Comparison of ENCODE assay signal across 8 cellular contexts in genomic region chr2:233250985-233251305, GRCh38. TPM values are rescaled to one million over a fixed set of nuclear protein-coding genes. Genes with fewer than 3 reads are reported as not detected.
A peak's percentile ranks its signal among the peaks of the same experiment; 100 is the strongest.
DNase-seq lines count a peak whose midpoint lies in the region; ATAC-seq and TF ChIP-seq lines count a peak whose summit lies in the region.

No MANE protein-coding gene starts in this region.

- H3K4me3 Mint-ChIP-seq in CD4-positive, alpha-beta T cell, result peak overlapping the region; percentile 90
- peak overlapping the region; percentile 86 to 96 (median 92) for H3K4me3 Mint-ChIP-seq in naive thymus-derived CD4-positive, alpha-beta T cell

- no peaks in the 10 kb centered on the region for H3K9me3 Mint-ChIP-seq in CD4-positive, alpha-beta T cell
- no peaks in the 10 kb centered on the region for H3K9me3 Mint-ChIP-seq in naive thymus-derived CD4-positive, alpha-beta T cell

- no peaks in the 10 kb centered on the region for H3K36me3 ChIP-seq in ascending aorta
- H3K36me3 ChIP-seq in naive thymus-derived CD4-positive, alpha-beta T cell (ENCODE audit: control insufficient read depth in 2 of 3, insufficient read depth in 3 of 3, low read length in 3 of 3), result peaks cover 0 to 15% (median 0%) of the 10 kb centered on the region in 3 experiments

- TF ChIP-seq CTCF in CD4-positive, alpha-beta T cell (IDR thresholded peaks at IDR 0.05), result no peak
- no peak for TF ChIP-seq CTCF in ascending aorta (IDR thresholded peaks at IDR 0.05)

- no peak for DNase-seq in CD4-positive, alpha-beta T cell
- DNase-seq in ascending aorta (ENCODE audit: low spot score in 2 of 2), result no peak
- no peak for DNase-seq in naive thymus-derived CD4-positive, alpha-beta T cell
- no peak for DNase-seq in DMS79 treated with DMSO at 0.1 percent for 48 hours (lab: John Stamatoyannopoulos, UW)
- DNase-seq in NCI-H2227 treated with DMSO at 0.1 percent for 48 hours (lab: John Stamatoyannopoulos, UW), result no peak
- no peak for DNase-seq in dermis blood vessel endothelial cell

- CTCF ChIA-PET in CD4-positive, alpha-beta T cell (lab: Charles Lee), result interaction anchor here (0.7 to 3.4 kb wide), 26 partner anchors 8 to 407 kb away, joined by 3 to 25 read pairs (median 4); partner anchors contain the start of gene INPP5D
- CTCF ChIA-PET in naive thymus-derived CD4-positive, alpha-beta T cell (lab: Charles Lee), result interaction anchor here (0.6 to 2.7 kb wide), 11 partner anchors 17 to 705 kb away, joined by 3 to 13 read pairs (median 4); no protein-coding TSS in a partner anchor

- no peaks in the 10 kb centered on the region for H3K27me3 Mint-ChIP-seq in CD4-positive, alpha-beta T cell
- no peaks in the 10 kb centered on the region for H3K27me3 Mint-ChIP-seq in naive thymus-derived CD4-positive, alpha-beta T cell

- POLR2A ChIA-PET in CD4-positive, alpha-beta T cell (lab: Charles Lee), result interaction anchor here (0.9 to 5.4 kb wide), 11 partner anchors 10 to 700 kb away, joined by 3 to 82 read pairs (median 6); partner anchors contain the start of genes EIF4E2, INPP5D and TIGD1
- POLR2A ChIA-PET in naive thymus-derived CD4-positive, alpha-beta T cell (lab: Charles Lee), result interaction anchor here (0.8 to 6.8 kb wide), 8 partner anchors 11 to 190 kb away, joined by 3 to 46 read pairs (median 8); partner anchors contain the start of gene INPP5D

- no peaks in the 10 kb centered on the region for H3K27me3 ChIP-seq in CD4-positive, alpha-beta T cell (ENCODE audit: control insufficient read depth, insufficient read depth, low read length)
- H3K27me3 ChIP-seq in ascending aorta, result no peaks in the 10 kb centered on the region
- no peaks in the 10 kb centered on the region for H3K27me3 ChIP-seq in naive thymus-derived CD4-positive, alpha-beta T cell (ENCODE audit: control insufficient read depth in 2 of 2, insufficient read depth in 2 of 2, low read length in 2 of 2)

- H3K36me3 Mint-ChIP-seq in CD4-positive, alpha-beta T cell (ENCODE audit: low read depth), result peaks cover 40% of the 10 kb centered on the region
- H3K36me3 Mint-ChIP-seq in naive thymus-derived CD4-positive, alpha-beta T cell, result peaks cover 0 to 26% (median 8%) of the 10 kb centered on the region in 5 donors

- peak overlapping the region; percentile 72 for H3K27ac ChIP-seq in CD4-positive, alpha-beta T cell (ENCODE audit: low read depth, low read length)
- peak overlapping the region; percentile 71 to 88 for H3K27ac ChIP-seq in ascending aorta
- H3K27ac ChIP-seq in naive thymus-derived CD4-positive, alpha-beta T cell (ENCODE audit: low read depth, low read length), result peak overlapping the region; percentile 81

- H3K27ac Mint-ChIP-seq in CD4-positive, alpha-beta T cell, result peak overlapping the region; percentile 76
- H3K27ac Mint-ChIP-seq in naive thymus-derived CD4-positive, alpha-beta T cell, result peak overlapping the region; percentile 87 to 98 (median 93)

- ATAC-seq in CD4-positive, alpha-beta T cell (ENCODE audit: poor library complexity), result no peak
- ATAC-seq in HG02610 (IDR thresholded peaks at IDR 0.05; ENCODE audit: unreplicated experiment) (peak; percentile 14), HG02759 (IDR thresholded peaks at IDR 0.05; ENCODE audit: unreplicated experiment) (no peak)
- ATAC-seq in naive thymus-derived CD4-positive, alpha-beta T cell, result no peak

- H3K4me1 ChIP-seq in ascending aorta, result peaks cover 3 to 14% of the 10 kb centered on the region in 2 donors
- H3K4me1 ChIP-seq in naive thymus-derived CD4-positive, alpha-beta T cell (ENCODE audit: control insufficient read depth in 2 of 2, insufficient read depth in 2 of 2, low read length in 2 of 2), result peaks cover 36 to 50% of the 10 kb centered on the region in 2 donors

- H3K4me1 Mint-ChIP-seq in CD4-positive, alpha-beta T cell (ENCODE audit: low read depth), result peaks cover 72% of the 10 kb centered on the region
- H3K4me1 Mint-ChIP-seq in naive thymus-derived CD4-positive, alpha-beta T cell, result peaks cover 47 to 80% (median 70%) of the 10 kb centered on the region in 7 donors

- H3K9me3 ChIP-seq in CD4-positive, alpha-beta T cell (ENCODE audit: control insufficient read depth, low read length), result no peaks in the 10 kb centered on the region
- H3K9me3 ChIP-seq in ascending aorta, result no peaks in the 10 kb centered on the region
- H3K9me3 ChIP-seq in naive thymus-derived CD4-positive, alpha-beta T cell (ENCODE audit: control insufficient read depth in 2 of 3, low read length in 3 of 3), result no peaks in the 10 kb centered on the region

- intact Hi-C loops in CD4-positive, alpha-beta T cell (cut with DNase I, micrococcal nuclease), result loop anchor here (1.0 to 10.0 kb wide), 12 partner anchors 17 to 1469 kb away; partner anchors contain the start of genes GIGYF2 (in 1 of the 2), INPP5D (in 1 of the 2) and PDE6D (in 1 of the 2)
- intact Hi-C loops in ascending aorta (cut with DNase I), result loop anchor here (1.0 to 5.0 kb wide), 7 partner anchors 154 to 700 kb away; partner anchors contain the start of genes EIF4E2, GIGYF2, TIGD1 and USP40
- intact Hi-C loops in naive thymus-derived CD4-positive, alpha-beta T cell (cut with micrococcal nuclease), result loop anchor here (1.0 to 5.0 kb wide), 23 partner anchors 17 to 1789 kb away; partner anchors contain the start of genes EIF4E2 (in 2 of the 2), INPP5D (in 2 of the 2), PDE6D (in 2 of the 2) and TIGD1 (in 2 of the 2)

- H3K4me3 ChIP-seq in ascending aorta, result peak overlapping the region in 1 of 2 donors; percentile 79
- peak overlapping the region; percentile 57 for H3K4me3 ChIP-seq in naive thymus-derived CD4-positive, alpha-beta T cell (ENCODE audit: low read length)

RNA-seq across cellular contexts. Expression of gene ATG16L1, which starts 0.5 kb away (rescaled TPM):
- total RNA-seq in CD4-positive, alpha-beta T cell, result 100 to 1,000 TPM; 134 to 135 TPM
- total RNA-seq in ascending aorta (28.1 TPM), dermis blood vessel endothelial cell (39.3 and 57.7 TPM in 2 replicates)
- total RNA-seq in naive thymus-derived CD4-positive, alpha-beta T cell, result 100 to 1,000 TPM in 1 of 5 experiments, 10 to 100 TPM in 4; 61.7 to 115 (median 83.3) TPM
- polyA plus RNA-seq in naive thymus-derived CD4-positive, alpha-beta T cell, result 10 to 100 TPM; 16.0 to 21.9 TPM

RNA-seq across cellular contexts. Expression of gene SAG, which starts 56.7 kb away (rescaled TPM):
- under 1 TPM; 0.03 to 0.22 TPM for total RNA-seq in CD4-positive, alpha-beta T cell
- not detected for total RNA-seq in ascending aorta
- total RNA-seq in naive thymus-derived CD4-positive, alpha-beta T cell, result under 1 TPM in 3 of 5 experiments, not detected in 2; 0.05 to 0.65 (median 0.10) TPM
- polyA plus RNA-seq in naive thymus-derived CD4-positive, alpha-beta T cell, result not detected
- 0.19 TPM in 1 of 2 replicates, not detected in the other for total RNA-seq in dermis blood vessel endothelial cell
